ENCODE assay signal across 21 cellular contexts in the genomic region with DNA sequence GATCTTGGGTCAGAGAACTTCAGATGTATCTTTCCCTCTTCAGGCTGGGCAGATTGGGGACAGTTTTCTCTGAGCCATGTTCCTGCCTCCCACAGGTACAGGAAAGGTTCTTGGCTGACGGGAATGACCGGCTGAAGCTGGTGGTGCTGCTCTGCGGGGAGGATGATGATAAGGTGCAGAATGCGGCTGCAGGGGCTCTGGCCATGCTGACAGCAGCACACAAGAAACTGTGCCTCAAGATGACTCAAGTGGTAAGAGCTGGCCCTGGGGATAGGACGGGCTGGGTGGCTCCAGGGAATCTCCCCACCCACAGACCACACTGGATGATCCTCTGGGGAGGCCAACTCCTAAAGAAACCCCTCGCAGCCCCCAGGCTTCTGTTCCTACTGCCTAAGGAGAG. TPM values are rescaled to one million over a fixed set of nuclear protein-coding genes. Genes with fewer than 3 reads are reported as not detected.
DNase-seq lines count a peak whose midpoint lies in the region; ATAC-seq and TF ChIP-seq lines count a peak whose summit lies in the region.
"Had no signal": no experiment of that assay in that cellular context is flagged by ENCODE, and none has a peak within 500 bp of the region (broad histone marks: within the 10 kb centered on the region; RNA-seq: fewer than 3 reads in every experiment).

No MANE protein-coding gene starts in this region.

- POLR2A ChIA-PET in A673 (lab: Charles Lee; ENCODE audit: low non-redundant PET): no interaction called here

- H3K4me1 ChIP-seq in A673 (ENCODE audit: insufficient read depth, low read length, poor library complexity, severe bottlenecking): no peaks in the 10 kb centered on the region
- H3K4me1 ChIP-seq: BE2C had no signal

- no peaks in the 10 kb centered on the region for H3K9me3 ChIP-seq in A673 (ENCODE audit: low read depth, low read length, poor library complexity, severe bottlenecking)
- H3K9me3 ChIP-seq: BE2C had no signal

- peak; percentile 28 for DNase-seq in T-helper 2 cell treated with Interferon-gamma antibody and Interleukin-4, amounts not matched to agents 5 μg/mL and 100 μg/mL, for 36 hours (ENCODE audit: low spot score)
- DNase-seq in T-helper 2 cell (no peak), GM12865 (ENCODE audit: low read depth) (peak; percentile 8), myocyte (ENCODE audit: low read depth) (peak; percentile 12), brain microvascular endothelial cell (no peak), A673 (ENCODE audit: low spot score) (no peak)
- DNase-seq in activated naive CD8-positive, alpha-beta T cell treated with anti-CD3 and anti-CD28 coated beads, Interleukin-2, amount 50 U/mL, for 24 hours: peak; percentile 47
- DNase-seq: BE2C; CD8-positive, alpha-beta T cell; DMS79; GM23248; NCI-H1417; NCI-H187 treated with DMSO at 0.1 percent for 48 hours; NCI-H2171; NCI-H446; NCI-H69; RPMI8226 had no signal

- in situ Hi-C loops in brain microvascular endothelial cell (cut with HindIII; ENCODE audit: low pct_ligation_motif_present, low sequenced_read_pairs): no loop called here

- no peak for TF ChIP-seq CTCF in GM12865 (IDR thresholded peaks at IDR 0.05; ENCODE audit: insufficient read depth, low read depth, low read length, missing control alignments)
- no peak for TF ChIP-seq CTCF in brain microvascular endothelial cell (IDR thresholded peaks at IDR 0.05; ENCODE audit: low read depth, low read length, missing control alignments)
- TF ChIP-seq CTCF in A673 (conservative IDR thresholded peaks at IDR 0.05; ENCODE audit: low read depth, low read length): no peak

- peaks cover 43% of the 10 kb centered on the region for H3K4me1 Mint-ChIP-seq in T-helper 2 cell treated with Interferon-gamma antibody and Interleukin-4, amounts not matched to agents 5 μg/mL and 100 μg/mL, for 36 hours (ENCODE audit: low read depth)
- peaks cover 61% of the 10 kb centered on the region for H3K4me1 Mint-ChIP-seq in activated naive CD8-positive, alpha-beta T cell treated with anti-CD3 and anti-CD28 coated beads, Interleukin-2, amount 50 U/mL, for 24 hours

- H3K27ac ChIP-seq in brain microvascular endothelial cell: no peak overlapping the region
- H3K27ac ChIP-seq in A673 (ENCODE audit: low read depth, low read length, poor library complexity, severe bottlenecking): no peak overlapping the region
- H3K27ac ChIP-seq: 22Rv1, GM23248 had no signal

- H3K36me3 Mint-ChIP-seq in T-helper 2 cell treated with Interferon-gamma antibody and Interleukin-4, amounts not matched to agents 5 μg/mL and 100 μg/mL, for 36 hours (ENCODE audit: low read depth): peaks cover 7% of the 10 kb centered on the region
- H3K36me3 Mint-ChIP-seq in activated naive CD8-positive, alpha-beta T cell treated with anti-CD3 and anti-CD28 coated beads, Interleukin-2, amount 50 U/mL, for 24 hours (ENCODE audit: low read depth): peaks cover 2% of the 10 kb centered on the region
- H3K36me3 Mint-ChIP-seq: CD8-positive, alpha-beta T cell had no signal

- no peak overlapping the region for H3K4me3 Mint-ChIP-seq in T-helper 2 cell treated with Interferon-gamma antibody and Interleukin-4, amounts not matched to agents 5 μg/mL and 100 μg/mL, for 36 hours
- no peak overlapping the region for H3K4me3 Mint-ChIP-seq in activated naive CD8-positive, alpha-beta T cell treated with anti-CD3 and anti-CD28 coated beads, Interleukin-2, amount 50 U/mL, for 24 hours
- H3K4me3 Mint-ChIP-seq: CD8-positive, alpha-beta T cell had no signal

- H3K9me3 Mint-ChIP-seq in T-helper 2 cell treated with Interferon-gamma antibody and Interleukin-4, amounts not matched to agents 5 μg/mL and 100 μg/mL, for 36 hours: peaks cover 8% of the 10 kb centered on the region
- H3K9me3 Mint-ChIP-seq in activated naive CD8-positive, alpha-beta T cell treated with anti-CD3 and anti-CD28 coated beads, Interleukin-2, amount 50 U/mL, for 24 hours: peaks cover 4% of the 10 kb centered on the region
- H3K9me3 Mint-ChIP-seq: CD8-positive, alpha-beta T cell had no signal

- no peaks in the 10 kb centered on the region for H3K27me3 ChIP-seq in brain microvascular endothelial cell (replicated peaks)
- no peaks in the 10 kb centered on the region for H3K27me3 ChIP-seq in A673 (replicated peaks; ENCODE audit: insufficient read depth, low read depth, low read length, poor library complexity)

- ATAC-seq in activated naive CD8-positive, alpha-beta T cell treated with anti-CD3 and anti-CD28 coated beads, Interleukin-2, amount 50 U/mL, for 24 hours: peak; percentile 44
- ATAC-seq in GM19463 (IDR thresholded peaks at IDR 0.05; ENCODE audit: unreplicated experiment): no peak
- ATAC-seq: CD8-positive, alpha-beta T cell; HCT116 had no signal

- CTCF ChIA-PET in A673 (lab: Charles Lee): no interaction called here

- no peak overlapping the region for H3K27ac Mint-ChIP-seq in T-helper 2 cell treated with Interferon-gamma antibody and Interleukin-4, amounts not matched to agents 5 μg/mL and 100 μg/mL, for 36 hours
- H3K27ac Mint-ChIP-seq in activated naive CD8-positive, alpha-beta T cell treated with anti-CD3 and anti-CD28 coated beads, Interleukin-2, amount 50 U/mL, for 24 hours: no peak overlapping the region
- H3K27ac Mint-ChIP-seq: CD8-positive, alpha-beta T cell had no signal

- intact Hi-C loops in A673 (cut with micrococcal nuclease; ENCODE audit: unreplicated experiment): no loop called here

- H3K27me3 Mint-ChIP-seq in T-helper 2 cell treated with Interferon-gamma antibody and Interleukin-4, amounts not matched to agents 5 μg/mL and 100 μg/mL, for 36 hours (ENCODE audit: low read depth): no peaks in the 10 kb centered on the region
- no peaks in the 10 kb centered on the region for H3K27me3 Mint-ChIP-seq in activated naive CD8-positive, alpha-beta T cell treated with anti-CD3 and anti-CD28 coated beads, Interleukin-2, amount 50 U/mL, for 24 hours

- H3K4me3 ChIP-seq in GM12865 (ENCODE audit: low read depth, low read length): no peak overlapping the region
- no peak overlapping the region for H3K4me3 ChIP-seq in brain microvascular endothelial cell (ENCODE audit: low read depth, low read length)
- no peak overlapping the region for H3K4me3 ChIP-seq in A673 (ENCODE audit: low read depth, low read length, poor library complexity, severe bottlenecking)
- H3K4me3 ChIP-seq: GM23248 had no signal

- BruUV-seq in A673 (replicated peaks; lab: Mats Ljungman, UMichigan): no TSS peak

- no peaks in the 10 kb centered on the region for H3K36me3 ChIP-seq in brain microvascular endothelial cell (replicated peaks)
- no peaks in the 10 kb centered on the region for H3K36me3 ChIP-seq in A673 (ENCODE audit: insufficient read depth, low read length, poor library complexity, severe bottlenecking)
- H3K36me3 ChIP-seq: BE2C had no signal

RNA-seq across cellular contexts. Expression of gene SLC35G3, which starts 10.9 kb away (rescaled TPM):
- total RNA-seq in myocyte: not detected in 2 replicates
- polyA plus RNA-seq in myocyte (2012): 0.08 TPM
- total RNA-seq in A673 (2021): not detected in 2 replicates
- total RNA-seq: CD8-positive, alpha-beta T cell; G401; GM23248 had no signal
- polyA plus RNA-seq: GM23248 had no signal

RNA-seq across cellular contexts. Expression of gene UNC45B, which starts 35.7 kb away (rescaled TPM):
- total RNA-seq in myocyte (266 and 287 TPM in 2 replicates), A673 (2021) (not detected in 2 replicates)
- polyA plus RNA-seq in myocyte (2012): 71.8 TPM
- total RNA-seq: G401, GM23248 had no signal
- polyA plus RNA-seq: GM23248 had no signal

RNA-seq across cellular contexts. Expression of gene NLE1, which starts 41.2 kb away (rescaled TPM):
- total RNA-seq in myocyte (15.0 and 15.7 TPM in 2 replicates), A673 (2021) (18.1 and 23.3 TPM in 2 replicates)
- polyA plus RNA-seq in myocyte (2012): 11.6 TPM

RNA-seq across cellular contexts. Expression of gene SLFN5, which starts 59.5 kb away (rescaled TPM):
- total RNA-seq in myocyte: 34.2 and 36.0 TPM in 2 replicates
- 24.3 TPM for polyA plus RNA-seq in myocyte (2012)
- total RNA-seq in A673 (2021): 5.2 and 5.3 TPM in 2 replicates

Comparison
In these comparisons a context has a peak if more than half of its experiments do, and no peak if none do; other contexts are left out.
1. DNase-seq: peak in T-helper 2 cell treated with Interferon-gamma antibody and Interleukin-4, amounts not matched to agents 5 μg/mL and 100 μg/mL, for 36 hours (single experiment), GM12865 (single experiment), activated naive CD8-positive, alpha-beta T cell treated with anti-CD3 and anti-CD28 coated beads, Interleukin-2, amount 50 U/mL, for 24 hours (single experiment) and myocyte (single experiment); none in T-helper 2 cell (0 of 5), brain microvascular endothelial cell (single experiment) and A673 (single experiment).
2. RNA of gene UNC45B, which starts 35.7 kb away (total RNA-seq): 266 to 287 TPM in myocyte; not detected in A673; every median in the first group is over 100 times any median in the second.